ENCODE assay signal across 12 cellular contexts in the genomic region with DNA sequence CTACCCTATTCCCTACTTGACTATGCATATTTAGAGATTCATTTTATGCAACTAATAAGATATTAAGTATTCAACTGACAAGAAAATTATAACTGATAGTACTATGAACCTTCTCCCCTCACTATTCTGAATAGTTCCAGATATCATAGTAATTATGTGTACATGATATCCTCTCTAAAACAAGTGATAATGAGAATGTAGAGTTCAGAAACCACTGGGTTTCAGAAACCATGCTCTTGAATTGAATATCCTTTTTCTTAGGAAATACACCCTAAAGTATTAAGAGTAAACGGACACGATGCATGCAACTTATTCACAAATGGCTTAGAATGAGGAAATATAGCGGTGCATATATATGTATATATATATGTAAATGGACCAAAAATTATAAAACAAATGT.
"Had no signal": no experiment of that assay in that cellular context is flagged by ENCODE, and none has a peak within 500 bp of the region (broad histone marks: within the 10 kb centered on the region; RNA-seq: fewer than 3 reads in every experiment).

No MANE protein-coding gene starts in this region.

- H3K27me3 Mint-ChIP-seq: naive B cell, type B pancreatic cell had no signal

- DNase-seq: amniotic stem cell; foreskin fibroblast; mesenchymal stem cell; mucosa of descending colon; naive B cell; SJCRH30; stimulated activated CD8-positive, alpha-beta memory T cell treated with anti-CD3 and anti-CD28 coated beads, Interleukin-4, amount 100 ng/mL, for 48 hours; testis had no signal

- H3K4me3 Mint-ChIP-seq: naive B cell; neural progenitor cell; T-helper 1 cell treated with Interleukin-12 subunit alpha and Interleukin-12 subunit beta and Interleukin-4 antibody, amounts not matched to agents 30 μg/mL and 1 μg/mL, for 36 hours; type B pancreatic cell had no signal

- H3K4me1 Mint-ChIP-seq: neural progenitor cell had no signal

- H3K9me3 Mint-ChIP-seq: naive B cell; neural progenitor cell; T-helper 1 cell treated with Interleukin-12 subunit alpha and Interleukin-12 subunit beta and Interleukin-4 antibody, amounts not matched to agents 30 μg/mL and 1 μg/mL, for 36 hours; type B pancreatic cell had no signal

- ATAC-seq: mucosa of descending colon had no signal

- H3K27ac Mint-ChIP-seq: naive B cell; neural progenitor cell; progenitor cell of endocrine pancreas; T-helper 1 cell treated with Interleukin-12 subunit alpha and Interleukin-12 subunit beta and Interleukin-4 antibody, amounts not matched to agents 30 μg/mL and 1 μg/mL, for 36 hours; type B pancreatic cell had no signal

- H3K36me3 Mint-ChIP-seq: naive B cell, neural progenitor cell had no signal

- H3K9me3 ChIP-seq: mucosa of descending colon, SJCRH30, testis had no signal
